Comparison of ENCODE assay signal across 1 cellular context in the genomic region with DNA sequence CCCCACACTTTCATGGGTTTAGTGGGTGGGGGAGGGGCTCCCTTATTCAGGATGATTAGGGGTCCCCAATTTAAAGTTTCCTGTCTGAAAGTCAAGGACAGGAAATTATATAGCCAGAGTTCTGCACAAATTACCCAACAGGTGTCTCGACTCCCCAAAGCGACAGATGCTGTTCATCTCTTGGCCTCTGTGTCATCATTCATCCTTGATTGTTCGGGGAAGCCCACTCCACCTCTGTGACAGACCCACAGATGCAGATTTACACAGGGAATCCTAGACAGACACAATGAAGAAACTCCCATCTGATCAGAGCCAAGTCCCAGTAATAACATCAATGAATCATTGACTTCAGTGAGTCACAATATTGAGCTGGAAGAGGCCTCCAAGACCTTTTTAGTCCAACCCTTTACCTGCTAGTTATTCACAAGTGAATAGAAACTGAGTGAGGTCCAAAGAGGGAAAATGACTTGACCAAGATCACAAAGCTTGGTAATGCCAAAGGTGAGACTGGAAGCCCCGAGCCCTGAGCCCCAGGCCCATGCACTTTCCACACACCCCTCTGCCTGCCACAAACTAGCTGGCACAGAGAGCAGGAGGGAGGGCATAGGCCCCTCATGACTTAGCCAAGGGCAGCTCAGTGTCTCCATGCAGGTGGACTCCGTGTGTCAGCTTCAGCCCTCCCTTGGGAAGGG.
A peak's percentile ranks its signal among the peaks of the same experiment; 100 is the strongest.
TF ChIP-seq lines count a peak whose summit lies in the region.

No MANE protein-coding gene starts in this region.

TF ChIP-seq in IMR-90, 13 proteins besides CTCF, POLR2A, EP300 and RAD21:
- TF ChIP-seq NFE2L2 (IDR thresholded peaks at IDR 0.05; ENCODE audit: low read depth, low read length), result no peak
- peak; percentile 90 for TF ChIP-seq FOS (IDR thresholded peaks at IDR 0.05; ENCODE audit: low read depth, low read length)
- TF ChIP-seq CEBPB (IDR thresholded peaks at IDR 0.05; ENCODE audit: low read depth, low read length), result peak; percentile 47; the same call in 1 of the 2 replicates
